16 cellular contexts compared by ENCODE assay signal in genomic region chr5:107295914-107296313, GRCh38.
DNase-seq lines count a peak whose midpoint lies in the region; ATAC-seq and TF ChIP-seq lines count a peak whose summit lies in the region.
"Had no signal": no experiment of that assay in that cellular context is flagged by ENCODE, and none has a peak within 500 bp of the region (broad histone marks: within the 10 kb centered on the region; RNA-seq: fewer than 3 reads in every experiment).

No MANE protein-coding gene starts in this region.

- no peak overlapping the region for H2AFZ ChIP-seq in neuronal stem cell (ENCODE audit: low read length)

- no peak overlapping the region for H2BK120ac ChIP-seq in neuronal stem cell (ENCODE audit: low read depth, low read length)

- no peaks in the 10 kb centered on the region for H3K36me3 Mint-ChIP-seq in central memory CD8-positive, alpha-beta T cell (ENCODE audit: insufficient read depth)
- H3K36me3 Mint-ChIP-seq in natural killer cell, result no peaks in the 10 kb centered on the region
- H3K36me3 Mint-ChIP-seq in type B pancreatic cell, result peaks cover 3% of the 10 kb centered on the region
- H3K36me3 Mint-ChIP-seq: CD4-positive, alpha-beta memory T cell; IgD-negative memory B cell had no signal

- H3K9me3 Mint-ChIP-seq in central memory CD8-positive, alpha-beta T cell, result no peaks in the 10 kb centered on the region
- H3K9me3 Mint-ChIP-seq in natural killer cell (no peaks in the 10 kb centered on the region), type B pancreatic cell (peaks cover 11% of the 10 kb centered on the region)

- H3K14ac ChIP-seq in neuronal stem cell (ENCODE audit: low read length), result no peak overlapping the region

- H2BK5ac ChIP-seq in neuronal stem cell (ENCODE audit: low read length), result no peak overlapping the region

- no peaks in the 10 kb centered on the region for H3K36me3 ChIP-seq in BLaER1 treated with 17β-estradiol and CSF1 and Interleukin-3, amounts not matched to agents 10 nM and 100 nM
- no peaks in the 10 kb centered on the region for H3K36me3 ChIP-seq in neuronal stem cell (replicated peaks in 1 of 2; ENCODE audit: control insufficient read depth in 2 of 2, insufficient read depth in 2 of 2, low read length in 2 of 2)

- no peak overlapping the region for H3K4me3 ChIP-seq in BLaER1 treated with 17β-estradiol and CSF1 and Interleukin-3, amounts not matched to agents 10 nM and 100 nM
- no peak overlapping the region for H3K4me3 ChIP-seq in neuronal stem cell (ENCODE audit: low read length in 2 of 2)

- no peak overlapping the region for H3K27ac ChIP-seq in BLaER1 treated with 17β-estradiol and CSF1 and Interleukin-3, amounts not matched to agents 10 nM and 100 nM
- no peak overlapping the region for H3K27ac ChIP-seq in neuronal stem cell (replicated peaks; ENCODE audit: low read length)

- H4K20me1 ChIP-seq in BLaER1 treated with 17β-estradiol and CSF1 and Interleukin-3, amounts not matched to agents 10 nM and 100 nM, result no peaks in the 10 kb centered on the region

- H2AK5ac ChIP-seq in neuronal stem cell (ENCODE audit: low read depth, low read length), result no peak overlapping the region

- peaks cover 0 to 13% (median 5%) of the 10 kb centered on the region in 11 experiments; a peak in 5 of 22 replicates for H3K9me3 ChIP-seq in BLaER1 treated with 17β-estradiol and CSF1 and Interleukin-3, amounts not matched to agents 10 nM and 100 nM (replicated peaks in 1 of 11)
- H3K9me3 ChIP-seq in neuronal stem cell (replicated peaks in 1 of 2; ENCODE audit: control insufficient read depth in 2 of 2, insufficient read depth in 1 of 2, low read depth in 1 of 2, low read length in 2 of 2), result no peaks in the 10 kb centered on the region

- no peaks in the 10 kb centered on the region for H3K27me3 Mint-ChIP-seq in central memory CD8-positive, alpha-beta T cell
- peaks cover 3 to 11% of the 10 kb centered on the region in 2 donors for H3K27me3 Mint-ChIP-seq in natural killer cell (ENCODE audit: low read depth in 2 of 2)
- no peaks in the 10 kb centered on the region for H3K27me3 Mint-ChIP-seq in type B pancreatic cell
- H3K27me3 Mint-ChIP-seq: CD4-positive, alpha-beta memory T cell; IgD-negative memory B cell had no signal

- CTCF ChIA-PET in HEK293T (lab: Yijun Ruan, JAX), result interaction anchor here (0.6 kb wide), 1 partner anchor 1705 kb away, joined by 5 read pairs; no protein-coding TSS in a partner anchor

- no peak overlapping the region for H3K9ac ChIP-seq in BLaER1 treated with 17β-estradiol and CSF1 and Interleukin-3, amounts not matched to agents 10 nM and 100 nM
- no peak overlapping the region for H3K9ac ChIP-seq in neuronal stem cell (ENCODE audit: low read depth, low read length, poor library complexity)

- no CpG with 5 or more reads among the region's 2 CpGs for WGBS in neuronal stem cell (ENCODE audit: extremely low coverage in 2 of 2, insufficient read length in 2 of 2, insufficient replicate concordance in 1 of 2), 2 donors

- no peak overlapping the region for H3K27ac Mint-ChIP-seq in central memory CD8-positive, alpha-beta T cell (ENCODE audit: low read depth)
- H3K27ac Mint-ChIP-seq in natural killer cell (peak overlapping the region; percentile 49 to 63), type B pancreatic cell (no peak overlapping the region)
- H3K27ac Mint-ChIP-seq: CD4-positive, alpha-beta memory T cell; IgD-negative memory B cell had no signal

- H3K27me3 ChIP-seq in BLaER1 treated with 17β-estradiol and CSF1 and Interleukin-3, amounts not matched to agents 10 nM and 100 nM, result peaks cover 0 to 10% (median 0%) of the 10 kb centered on the region in 11 experiments; a peak in 1 of 22 replicates
- no peaks in the 10 kb centered on the region for H3K27me3 ChIP-seq in neuronal stem cell (ENCODE audit: control insufficient read depth in 3 of 3, insufficient read depth in 3 of 3, low read depth in 1 of 3, low read length in 3 of 3)

- peaks cover 35% of the 10 kb centered on the region for H3K4me1 Mint-ChIP-seq in central memory CD8-positive, alpha-beta T cell
- H3K4me1 Mint-ChIP-seq in natural killer cell (peaks cover 52 to 58% of the 10 kb centered on the region in 2 donors), type B pancreatic cell (ENCODE audit: unreplicated experiment) (peaks cover 15% of the 10 kb centered on the region)

- H3K18ac ChIP-seq in neuronal stem cell (ENCODE audit: low read length), result no peak overlapping the region

- H3K4me3 Mint-ChIP-seq in central memory CD8-positive, alpha-beta T cell, result peak overlapping the region; percentile 40
- H3K4me3 Mint-ChIP-seq in natural killer cell (peak overlapping the region; percentile 87), type B pancreatic cell (no peak overlapping the region)
- H3K4me3 Mint-ChIP-seq: CD4-positive, alpha-beta memory T cell; IgD-negative memory B cell had no signal

- peak overlapping the region; percentile 1 to 60 (median 26); a peak in 14 of 22 replicates for H3K4me2 ChIP-seq in BLaER1 treated with 17β-estradiol and CSF1 and Interleukin-3, amounts not matched to agents 10 nM and 100 nM
- H3K4me2 ChIP-seq in neuronal stem cell (ENCODE audit: insufficient read depth, low read length, poor library complexity, severe bottlenecking), result no peak overlapping the region

- no peak overlapping the region for H3K23ac ChIP-seq in neuronal stem cell (ENCODE audit: low read depth, low read length, poor library complexity)

- H3K4ac ChIP-seq in neuronal stem cell (ENCODE audit: low read length), result no peak overlapping the region

- no peak overlapping the region for H2BK15ac ChIP-seq in neuronal stem cell (ENCODE audit: low read length)

- intact Hi-C loops in natural killer cell (cut with micrococcal nuclease), result loop anchor here (5.0 to 10.0 kb wide), 2 partner anchors 69 to 181 kb away; no protein-coding TSS in a partner anchor

- ATAC-seq in central memory CD8-positive, alpha-beta T cell (replicated peaks; ENCODE audit: extremely low read depth, poor library complexity, severe bottlenecking), result no peak
- ATAC-seq in natural killer cell, result peak; percentile 70 to 74 (median 73)
- ATAC-seq: PC-3 had no signal

- no peaks in the 10 kb centered on the region for H3K79me1 ChIP-seq in neuronal stem cell (ENCODE audit: low read depth, low read length)

- no peak for TF ChIP-seq CTCF in natural killer cell (IDR thresholded peaks at IDR 0.05)
- no peak for TF ChIP-seq CTCF in type B pancreatic cell (conservative IDR thresholded peaks at IDR 0.05)

- no peak overlapping the region for H4K91ac ChIP-seq in neuronal stem cell (ENCODE audit: low read depth, low read length, poor library complexity)

- DNase-seq in ELF-1 (ENCODE audit: low read depth, low spot score) (peak; percentile 20), natural killer cell (no peak), type B pancreatic cell (ENCODE audit: extremely low spot score, unreplicated experiment) (no peak), neuronal stem cell (ENCODE audit: low spot score) (no peak), HEK293T (ENCODE audit: extremely low spot score) (no peak)
- no peak for DNase-seq in central memory CD8-positive, alpha-beta T cell (ENCODE audit: low spot score in 2 of 2)
- DNase-seq: Calu3; CD4-positive, alpha-beta memory T cell; DMS153; NCI-H187 treated with DMSO at 0.1 percent for 48 hours; NCI-H226; NCI-H510A treated with DMSO at 0.1 percent for 48 hours; PC-3; Right ventricle myocardium superior had no signal

- H2BK12ac ChIP-seq in neuronal stem cell (ENCODE audit: low read length), result no peak overlapping the region

- H4K8ac ChIP-seq in neuronal stem cell (ENCODE audit: low read depth, low read length), result no peak overlapping the region

- peaks cover 17 to 38% (median 27%) of the 10 kb centered on the region in 10 experiments for H3K4me1 ChIP-seq in BLaER1 treated with 17β-estradiol and CSF1 and Interleukin-3, amounts not matched to agents 10 nM and 100 nM
- peaks cover 0 to 3% of the 10 kb centered on the region in 2 donors for H3K4me1 ChIP-seq in neuronal stem cell (ENCODE audit: control insufficient read depth in 2 of 2, insufficient read depth in 1 of 2, low read depth in 1 of 2, low read length in 2 of 2)

- POLR2A ChIA-PET in HEK293T (lab: Yijun Ruan, JAX), result no interaction called here

TF ChIP-seq in HEK293T, 16 proteins besides CTCF, POLR2A, EP300 and RAD21:
- TF ChIP-seq SP1 (IDR thresholded peaks at IDR 0.05) (no peak), FOXM1 (IDR thresholded peaks at IDR 0.05; ENCODE audit: borderline replicate concordance) (no peak), SUZ12 (IDR thresholded peaks at IDR 0.05) (no peak), L3MBTL2 (conservative IDR thresholded peaks at IDR 0.05) (no peak), NFRKB (IDR thresholded peaks at IDR 0.05) (no peak), TARDBP (IDR thresholded peaks at IDR 0.05) (no peak), CTBP1 (IDR thresholded peaks at IDR 0.05; ENCODE audit: borderline replicate concordance) (no peak), HDGF (IDR thresholded peaks at IDR 0.05; ENCODE audit: borderline replicate concordance) (no peak)
TF ChIP-seq in HEK293T: peak in this region for 0.

Comparison
In these comparisons a context has a peak if more than half of its experiments do, and no peak if none do; other contexts are left out.
1. H3K27ac Mint-ChIP-seq: peak in natural killer cell (2 of 2); none in central memory CD8-positive, alpha-beta T cell (single experiment) and type B pancreatic cell (single experiment).